8 cellular contexts compared by ENCODE assay signal in the genomic region with DNA sequence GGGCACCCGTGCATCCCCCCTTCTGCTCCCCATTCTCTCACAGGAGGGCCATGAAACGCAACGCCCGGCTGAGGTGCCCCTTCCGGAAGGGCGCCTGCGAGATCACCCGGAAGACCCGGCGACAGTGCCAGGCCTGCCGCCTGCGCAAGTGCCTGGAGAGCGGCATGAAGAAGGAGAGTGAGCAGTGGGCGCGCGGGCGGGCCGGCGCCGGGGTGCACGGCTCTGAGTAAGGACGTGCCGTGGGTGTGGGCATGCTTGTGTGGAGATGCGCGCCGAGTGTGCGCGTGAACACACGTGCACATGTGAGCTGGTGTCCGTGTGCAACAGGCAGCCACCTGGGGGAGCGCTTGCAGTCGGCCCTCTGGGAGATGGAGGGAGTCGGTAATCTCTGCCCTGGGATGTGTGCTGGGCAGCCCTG. TPM values are rescaled to one million over a fixed set of nuclear protein-coding genes. Genes with fewer than 3 reads are reported as not detected.
A peak's percentile ranks its signal among the peaks of the same experiment; 100 is the strongest.
DNase-seq lines count a peak whose midpoint lies in the region; ATAC-seq and TF ChIP-seq lines count a peak whose summit lies in the region.

No MANE protein-coding gene starts in this region.

- no peaks in the 10 kb centered on the region for H3K79me2 ChIP-seq in GM23248 (ENCODE audit: insufficient read depth)

- peak; percentile 69 to 75 for ATAC-seq in right cardiac atrium

- 0 out of 2 replicates have a peak, but pooled peaks cover 5% of the 10 kb centered on the region for H3F3A ChIP-seq in GM23248 (ENCODE audit: insufficient read depth)

- no peaks in the 10 kb centered on the region for H3K36me3 ChIP-seq in GM23248 (ENCODE audit: low read depth)

- H3K9me3 ChIP-seq in GM23248 (ENCODE audit: low read depth) (no peaks in the 10 kb centered on the region), right cardiac atrium (ENCODE audit: control insufficient read depth, low read length) (no peaks in the 10 kb centered on the region)

- H3K4me3 ChIP-seq in GM12865 (ENCODE audit: low read depth, low read length) (peak overlapping the region; percentile 83), GM23248 (peak overlapping the region; percentile 78), right cardiac atrium (ENCODE audit: low read length) (peak overlapping the region; percentile 23)

- H3K27me3 ChIP-seq in GM23248 (replicated peaks; ENCODE audit: insufficient read depth) (no peaks in the 10 kb centered on the region), right cardiac atrium (ENCODE audit: control insufficient read depth, insufficient read depth) (no peaks in the 10 kb centered on the region)

- H3K9ac ChIP-seq in GM23248, result peak overlapping the region; percentile 48; the same call in 1 of the 2 replicates

- in situ Hi-C loops in GM23248 (cut with MboI), result no loop called here

- intact Hi-C loops in right cardiac atrium (cut with DNase I), result no loop called here

- 1 to 3% methylated on average over 32 to 33 of the region's 33 CpGs for WGBS in GM23248 (ENCODE audit: low coverage in 1 of 2, low lambda C conversion rate in 2 of 2, missing lambda C conversion rate in 2 of 2), 2 experiments
- 1% methylated on average over 33 of the region's 33 CpGs for WGBS in right cardiac atrium

- no peaks in the 10 kb centered on the region for H3K9me2 ChIP-seq in GM23248 (ENCODE audit: insufficient read depth)

- peak overlapping the region; percentile 95 for H3K4me2 ChIP-seq in GM23248 (ENCODE audit: unreplicated experiment)

- peak overlapping the region; percentile 99 for H2AFZ ChIP-seq in GM23248

- H4K20me1 ChIP-seq in GM23248 (ENCODE audit: insufficient read depth), result no peaks in the 10 kb centered on the region

- H3K4me1 ChIP-seq in GM23248 (ENCODE audit: insufficient read depth) (no peaks in the 10 kb centered on the region), right cardiac atrium (ENCODE audit: control insufficient read depth, insufficient read depth, low read length) (no peaks in the 10 kb centered on the region)

- TF ChIP-seq CTCF in GM12865 (IDR thresholded peaks at IDR 0.05; ENCODE audit: insufficient read depth, low read depth, low read length, missing control alignments), result peak; percentile 54

- DNase-seq in GM12865 (ENCODE audit: low read depth) (peak; percentile 92), GM23248 (peak; percentile 62), NOMO-1 (lab: John Stamatoyannopoulos, UW; ENCODE audit: unreplicated experiment in 2 of 2) (peak; percentile 50 to 54), right cardiac atrium (peak; percentile 27 to 70 (median 61)), NCI-H345 (lab: John Stamatoyannopoulos, UW) (no peak), NCI-H2227 treated with DMSO at 0.1 percent for 48 hours (lab: John Stamatoyannopoulos, UW) (no peak)
- peak; percentile 35 for DNase-seq in activated gamma-delta T cell treated with anti-CD3 and anti-CD28 coated beads, Interleukin-2, amount 50 U/mL, for 16 hours (ENCODE audit: low read depth)
- DNase-seq in stimulated activated CD4-positive, alpha-beta T cell treated with anti-CD3 and anti-CD28 coated beads, Interleukin-1b, Interleukin-23, amount 100 ng/mL, for 48 hours, result peak; percentile 66

- no peak overlapping the region for H3K27ac ChIP-seq in GM23248
- no peak overlapping the region for H3K27ac ChIP-seq in right cardiac atrium (ENCODE audit: low read length)

RNA-seq across cellular contexts. Expression of a gene that starts 28.1 kb away (rescaled TPM):
- not detected in 2 replicates for total RNA-seq in GM23248 (2014; rRNA removed; shearing (Covaris generic))
- polyA plus RNA-seq in GM23248 (2016; fragmentation: Nextera tagmentation; extraction: Ambion mirVana), result 0.06 TPM in 1 of 2 replicates, not detected in the other
- total RNA-seq in right cardiac atrium, result under 1 TPM in 1 of 4 donors, not detected in 3; 0.18 TPM
- polyA plus RNA-seq in right cardiac atrium, result 0.07 TPM

Comparison
In these comparisons a context has a peak if more than half of its experiments do, and no peak if none do; other contexts are left out.
1. DNase-seq: peak in GM12865 (single experiment), GM23248 (single experiment), NOMO-1 (2 of 2), activated gamma-delta T cell treated with anti-CD3 and anti-CD28 coated beads, Interleukin-2, amount 50 U/mL, for 16 hours (single experiment), right cardiac atrium (3 of 3) and stimulated activated CD4-positive, alpha-beta T cell treated with anti-CD3 and anti-CD28 coated beads, Interleukin-1b, Interleukin-23, amount 100 ng/mL, for 48 hours (single experiment); none in NCI-H345 (single experiment) and NCI-H2227 treated with DMSO at 0.1 percent for 48 hours (single experiment).
2. H3K4me3 ChIP-seq: peak in every context shown above with its lines; median percentile 83 in GM12865; 78 in GM23248; 23 in right cardiac atrium.